In genomic region chr5:134240421-134240962, GRCh38 we compare ENCODE assay signal across 9 cellular contexts. TPM values are rescaled to one million over a fixed set of nuclear protein-coding genes. Genes with fewer than 3 reads are reported as not detected.
DNase-seq lines count a peak whose midpoint lies in the region; ATAC-seq and TF ChIP-seq lines count a peak whose summit lies in the region.
"Had no signal": no experiment of that assay in that cellular context is flagged by ENCODE, and none has a peak within 500 bp of the region (broad histone marks: within the 10 kb centered on the region; RNA-seq: fewer than 3 reads in every experiment).

No MANE protein-coding gene starts in this region.

- H3K27me3 ChIP-seq in adipocyte (replicated peaks; ENCODE audit: control insufficient read depth, insufficient read depth, low read length) (no peaks in the 10 kb centered on the region), heart left ventricle (no peaks in the 10 kb centered on the region), rectal smooth muscle tissue (ENCODE audit: control insufficient read depth, insufficient read depth, low read length) (no peaks in the 10 kb centered on the region)

- peak overlapping the region; percentile 42 for H3K27ac ChIP-seq in HEK293 (ENCODE audit: extremely low read depth, low read depth, low read length)
- H3K27ac ChIP-seq in heart left ventricle: peak overlapping the region; percentile 59 to 92 (median 80)
- peak overlapping the region; percentile 72 for H3K27ac ChIP-seq in rectal smooth muscle tissue (ENCODE audit: low read depth, low read length)
- H3K27ac ChIP-seq in RWPE1: no peak overlapping the region; the same call in 1 of the 2 replicates

- intact Hi-C loops in heart left ventricle (cut with DNase I): loop anchor here in 1 of 10 donors (10.0 kb wide), 1 partner anchor 46 kb away; no protein-coding TSS in a partner anchor

- DNase-seq in adipocyte (ENCODE audit: low read depth) (peak; percentile 49), heart left ventricle (peak in 4 of 5 donors; percentile 40 to 50 (median 49)), RWPE1 (ENCODE audit: low spot score) (no peak)
- DNase-seq in stimulated activated CD4-positive, alpha-beta T cell treated with anti-CD3 and anti-CD28 coated beads, Interleukin-2, amount 100 ng/mL, for 48 hours: no peak
- DNase-seq in activated naive CD4-positive, alpha-beta T cell treated with anti-CD3 and anti-CD28 coated beads, Interleukin-2, amount 50 U/mL, for 16 hours: no peak

- TF ChIP-seq POLR2A in heart left ventricle (IDR thresholded peaks at IDR 0.05): no peak

- POLR2A ChIA-PET in HEK293 (lab: Yijun Ruan, JAX) (interaction anchor here (1.6 kb wide), 1 partner anchor 14 kb away, joined by 7 read pairs; the partner anchor contains the start of gene PPP2CA), RWPE1 (lab: Yijun Ruan, JAX; ENCODE audit: low non-redundant PET) (no interaction called here)

- TF ChIP-seq CTCF in HEK293 (tag by site-specific recombination; IDR thresholded peaks at IDR 0.05): no peak
- TF ChIP-seq CTCF in heart left ventricle (IDR thresholded peaks at IDR 0.05): no peak
- TF ChIP-seq CTCF in RWPE1 (conservative IDR thresholded peaks at IDR 0.05; ENCODE audit: low read depth): no peak

- H3K4me3 ChIP-seq in HEK293 (ENCODE audit: low read depth, low read length): no peak overlapping the region
- H3K4me3 ChIP-seq in adipocyte (ENCODE audit: low read length): no peak overlapping the region
- H3K4me3 ChIP-seq in heart left ventricle: peak overlapping the region in 2 of 12 donors; percentile 3 to 26
- H3K4me3 ChIP-seq in rectal smooth muscle tissue (ENCODE audit: low read length): no peak overlapping the region
- H3K4me3 ChIP-seq: skin epidermis had no signal

- H3K9me3 ChIP-seq in HEK293 (ENCODE audit: control insufficient read depth, insufficient read depth, low read depth, low read length): no peaks in the 10 kb centered on the region
- H3K9me3 ChIP-seq in adipocyte (ENCODE audit: control insufficient read depth, low read length): no peaks in the 10 kb centered on the region
- no peaks in the 10 kb centered on the region for H3K9me3 ChIP-seq in heart left ventricle

- no peaks in the 10 kb centered on the region for H3K36me3 ChIP-seq in HEK293 (ENCODE audit: control insufficient read depth in 2 of 2, insufficient read depth in 1 of 2, low read length in 2 of 2)
- H3K36me3 ChIP-seq in adipocyte (ENCODE audit: control insufficient read depth, insufficient read depth, low read length, severe bottlenecking): no peaks in the 10 kb centered on the region
- H3K36me3 ChIP-seq in heart left ventricle: no peaks in the 10 kb centered on the region
- H3K36me3 ChIP-seq in rectal smooth muscle tissue (ENCODE audit: control insufficient read depth, insufficient read depth, low read length): no peaks in the 10 kb centered on the region

- peak; percentile 63 to 75 (median 70) for ATAC-seq in heart left ventricle
- no peak for ATAC-seq in GM19397 (IDR thresholded peaks at IDR 0.05; ENCODE audit: unreplicated experiment)

- WGBS in heart left ventricle, 4 donors: 15 to 24% (median 19%) methylated on average over 7 of the region's 7 CpGs

- no peak overlapping the region for H3K9ac ChIP-seq in adipocyte (ENCODE audit: low read length)
- H3K9ac ChIP-seq in rectal smooth muscle tissue (ENCODE audit: low read length): no peak overlapping the region

- CTCF ChIA-PET in HEK293 (lab: Yijun Ruan, JAX): interaction anchor here (0.7 kb wide), 1 partner anchor 16 kb away, joined by 3 read pairs; no protein-coding TSS in a partner anchor
- CTCF ChIA-PET in RWPE1 (lab: Yijun Ruan, JAX): no interaction called here

- H3K4me1 ChIP-seq in HEK293 (ENCODE audit: control insufficient read depth, insufficient read depth, low read length) (peaks cover 4% of the 10 kb centered on the region; the same call in 1 of the 2 replicates), adipocyte (ENCODE audit: control insufficient read depth, insufficient read depth, low read length) (peaks cover 23% of the 10 kb centered on the region), heart left ventricle (peaks cover 0 to 75% (median 28%) of the 10 kb centered on the region in 12 donors), rectal smooth muscle tissue (ENCODE audit: control insufficient read depth, insufficient read depth, low read length) (peaks cover 11% of the 10 kb centered on the region)

TF ChIP-seq in HEK293, 187 proteins besides CTCF, POLR2A, EP300 and RAD21 (continues in another document):
- peak; percentile 41; the same call in 1 of the 2 replicates for TF ChIP-seq TRIM28 (IDR thresholded peaks at IDR 0.05; ENCODE audit: borderline replicate concordance, low read length)
- peak; percentile 69 for TF ChIP-seq ZBTB17 (tag by site-specific recombination; IDR thresholded peaks at IDR 0.05)
- TF ChIP-seq ZNF571 (tag by site-specific recombination; IDR thresholded peaks at IDR 0.05): no peak
- TF ChIP-seq ZNF704 (tag by site-specific recombination; IDR thresholded peaks at IDR 0.05): no peak
- TF ChIP-seq ZIC2 (tag by site-specific recombination; IDR thresholded peaks at IDR 0.05): peak; percentile 79
- peak; percentile 24; the same call in 1 of the 2 replicates for TF ChIP-seq ZNF394 (tag by site-specific recombination; IDR thresholded peaks at IDR 0.05; ENCODE audit: borderline replicate concordance)
- peak; percentile 36; the same call in 1 of the 2 replicates for TF ChIP-seq ZNF449 (tag by site-specific recombination; IDR thresholded peaks at IDR 0.05)
- TF ChIP-seq ZNF133 (tag by site-specific recombination; IDR thresholded peaks at IDR 0.05): no peak
- peak; percentile 73 for TF ChIP-seq ZNF335 (tag by site-specific recombination; conservative IDR thresholded peaks at IDR 0.05)
- TF ChIP-seq PRDM6 (tag by site-specific recombination; IDR thresholded peaks at IDR 0.05): peak; percentile 51
- no peak for TF ChIP-seq GFI1B (tag by site-specific recombination; IDR thresholded peaks at IDR 0.05)
- peak; percentile 52; the same call in 1 of the 2 replicates for TF ChIP-seq ZEB2 (tag by site-specific recombination; IDR thresholded peaks at IDR 0.05)
- TF ChIP-seq ZNF660 (tag by site-specific recombination; IDR thresholded peaks at IDR 0.05): peak; percentile 43; the same call in 1 of the 2 replicates
- TF ChIP-seq WT1 (tag by site-specific recombination; IDR thresholded peaks at IDR 0.05): no peak
- TF ChIP-seq KLF7 (tag by site-specific recombination; IDR thresholded peaks at IDR 0.05; ENCODE audit: borderline replicate concordance): no peak

RNA-seq across cellular contexts. Expression of gene PPP2CA, which starts 14.6 kb away (rescaled TPM):
- 100 to 1,000 TPM; 143 to 219 (median 180) TPM for total RNA-seq in heart left ventricle
- polyA plus RNA-seq in heart left ventricle: 100 to 1,000 TPM in 1 of 2 donors, 10 to 100 TPM in 1; 59.7 to 157 TPM

Comparison
In these comparisons a context has a peak if more than half of its experiments do, and no peak if none do; other contexts are left out.
1. DNase-seq: peak in adipocyte (single experiment) and heart left ventricle (4 of 5); none in stimulated activated CD4-positive, alpha-beta T cell treated with anti-CD3 and anti-CD28 coated beads, Interleukin-2, amount 100 ng/mL, for 48 hours (0 of 2), activated naive CD4-positive, alpha-beta T cell treated with anti-CD3 and anti-CD28 coated beads, Interleukin-2, amount 50 U/mL, for 16 hours (single experiment) and RWPE1 (single experiment).